22 cellular contexts compared by ENCODE assay signal in genomic region chr3:80285370-80285769, GRCh38.
A peak's percentile ranks its signal among the peaks of the same experiment; 100 is the strongest.
DNase-seq lines count a peak whose midpoint lies in the region; ATAC-seq and TF ChIP-seq lines count a peak whose summit lies in the region.
"Had no signal": no experiment of that assay in that cellular context is flagged by ENCODE, and none has a peak within 500 bp of the region (broad histone marks: within the 10 kb centered on the region; RNA-seq: fewer than 3 reads in every experiment).

No MANE protein-coding gene starts in this region.

- no peak for TF ChIP-seq CTCF in brain microvascular endothelial cell (IDR thresholded peaks at IDR 0.05; ENCODE audit: low read depth, low read length, missing control alignments)

- DNase-seq in ELR (ENCODE audit: low read depth) (peak; percentile 18), NCI-H2107 treated with DMSO at 0.1 percent for 48 hours (lab: John Stamatoyannopoulos, UW; ENCODE audit: unreplicated experiment) (peak; percentile 92), brain microvascular endothelial cell (peak; percentile 9), myocyte (ENCODE audit: low read depth) (peak; percentile 24), ecto neural progenitor cell (ENCODE audit: low spot score) (no peak)
- DNase-seq: activated CD8-positive, alpha-beta T cell treated with anti-CD3 and anti-CD28 coated beads for 36 hours; activated naive CD4-positive, alpha-beta T cell treated with anti-CD3 and anti-CD28 coated beads, Interleukin-2, amount 10 ng/mL, durations not matched to agents 7 days and 5 days; activated T-cell treated with anti-CD3 and anti-CD28 coated beads, Interleukin-2, amount 50 U/mL, for 48 hours; aorta; CD4-positive, CD25-positive, alpha-beta regulatory T cell; GDM1; NCI-H2081 treated with DMSO at 0.1 percent for 48 hours; NCI-H526 treated with DMSO at 0.1 percent for 48 hours; T-helper 2 cell had no signal

- H3K4me3 ChIP-seq in brain microvascular endothelial cell (ENCODE audit: low read depth, low read length) = no peak overlapping the region
- H3K4me3 ChIP-seq: SJSA1 had no signal

- ATAC-seq in GM18867 (IDR thresholded peaks at IDR 0.05; ENCODE audit: unreplicated experiment) = no peak
- no peak for ATAC-seq in GM21515 (IDR thresholded peaks at IDR 0.05; ENCODE audit: unreplicated experiment)
- no peak for ATAC-seq in GM19463 (IDR thresholded peaks at IDR 0.05; ENCODE audit: unreplicated experiment)
- ATAC-seq: activated CD8-positive, alpha-beta T cell treated with anti-CD3 and anti-CD28 coated beads for 36 hours; left lobe of liver had no signal

- no peaks in the 10 kb centered on the region for H3K36me3 ChIP-seq in brain microvascular endothelial cell (replicated peaks)
- H3K36me3 ChIP-seq: SJSA1 had no signal

- no peak overlapping the region for H3K27ac ChIP-seq in brain microvascular endothelial cell
- H3K27ac ChIP-seq: epithelial cell of prostate, HL-60, SJSA1, VCaP had no signal

- no peaks in the 10 kb centered on the region for H3K27me3 ChIP-seq in brain microvascular endothelial cell (replicated peaks)
- H3K27me3 ChIP-seq: SJSA1 had no signal

- in situ Hi-C loops in brain microvascular endothelial cell (cut with HindIII; ENCODE audit: low pct_ligation_motif_present, low sequenced_read_pairs) = no loop called here
